Comparison of ENCODE assay signal across 13 cellular contexts in the genomic region with DNA sequence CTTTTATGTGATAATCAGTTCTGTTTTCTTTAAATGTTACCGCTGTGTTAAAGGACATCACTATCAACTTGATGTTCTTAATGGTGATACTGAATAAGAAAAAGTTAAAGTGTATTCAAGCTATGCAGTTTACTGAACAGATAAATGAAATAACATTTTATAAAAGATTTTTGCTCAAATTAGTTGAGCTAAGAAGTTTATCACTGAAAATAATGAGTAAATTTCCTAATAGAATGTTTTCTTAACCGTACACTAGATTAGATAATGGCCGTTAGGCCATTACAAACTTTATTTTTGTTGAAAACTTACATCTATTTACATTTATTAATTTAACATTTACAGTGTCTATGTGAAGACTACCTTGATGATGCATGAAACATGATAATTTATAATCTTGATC. TPM values are rescaled to one million over a fixed set of nuclear protein-coding genes. Genes with fewer than 3 reads are reported as not detected.
DNase-seq lines count a peak whose midpoint lies in the region; ATAC-seq lines count a peak whose summit lies in the region.
"Had no signal": no experiment of that assay in that cellular context is flagged by ENCODE, and none has a peak within 500 bp of the region (broad histone marks: within the 10 kb centered on the region; RNA-seq: fewer than 3 reads in every experiment).

No MANE protein-coding gene starts in this region.

- no peaks in the 10 kb centered on the region for H3K27me3 ChIP-seq in muscle layer of colon (ENCODE audit: control insufficient read depth in 1 of 2, insufficient read depth in 2 of 2, low read length in 2 of 2)
- H3K27me3 ChIP-seq: BLaER1 had no signal

- peaks cover 49% of the 10 kb centered on the region for H3K36me3 Mint-ChIP-seq in stimulated activated naive CD8-positive, alpha-beta T cell treated with anti-CD3 and anti-CD28 coated beads, Interleukin-15, Interleukin-2, amounts not matched to agents 100 ng/mL and 50 ng/mL, for 24 hours (ENCODE audit: low read depth)
- peaks cover 68% of the 10 kb centered on the region for H3K36me3 Mint-ChIP-seq in activated T-helper 17 cell treated with anti-CD3 and anti-CD28 coated beads, Interleukin-2, amount 50 U/mL, for 72 hours (ENCODE audit: low read depth)

- ATAC-seq in stimulated activated naive CD8-positive, alpha-beta T cell treated with anti-CD3 and anti-CD28 coated beads, Interleukin-15, Interleukin-2, amounts not matched to agents 100 U/mL and 50 U/mL, for 24 hours = no peak
- ATAC-seq in activated T-helper 17 cell treated with anti-CD3 and anti-CD28 coated beads, Interleukin-2, amount 50 U/mL, for 72 hours (replicated peaks) = no peak

- peak overlapping the region; percentile 9 for H3K27ac ChIP-seq in muscle layer of colon (ENCODE audit: low read depth, low read length)
- H3K27ac ChIP-seq: BLaER1 had no signal

- no peaks in the 10 kb centered on the region for H3K9me3 Mint-ChIP-seq in stimulated activated naive CD8-positive, alpha-beta T cell treated with anti-CD3 and anti-CD28 coated beads, Interleukin-15, Interleukin-2, amounts not matched to agents 100 ng/mL and 50 ng/mL, for 24 hours
- H3K9me3 Mint-ChIP-seq in activated T-helper 17 cell treated with anti-CD3 and anti-CD28 coated beads, Interleukin-2, amount 50 U/mL, for 72 hours = no peaks in the 10 kb centered on the region

- no peaks in the 10 kb centered on the region for H3K27me3 Mint-ChIP-seq in stimulated activated naive CD8-positive, alpha-beta T cell treated with anti-CD3 and anti-CD28 coated beads, Interleukin-15, Interleukin-2, amounts not matched to agents 100 ng/mL and 50 ng/mL, for 24 hours
- no peaks in the 10 kb centered on the region for H3K27me3 Mint-ChIP-seq in activated T-helper 17 cell treated with anti-CD3 and anti-CD28 coated beads, Interleukin-2, amount 50 U/mL, for 72 hours

- H3K4me3 ChIP-seq in muscle layer of colon (ENCODE audit: low read depth in 1 of 2, low read length in 2 of 2) = no peak overlapping the region
- H3K4me3 ChIP-seq: BLaER1 had no signal

- H3K4me3 Mint-ChIP-seq in stimulated activated naive CD8-positive, alpha-beta T cell treated with anti-CD3 and anti-CD28 coated beads, Interleukin-15, Interleukin-2, amounts not matched to agents 100 ng/mL and 50 ng/mL, for 24 hours = peak overlapping the region; percentile 70
- H3K4me3 Mint-ChIP-seq in activated T-helper 17 cell treated with anti-CD3 and anti-CD28 coated beads, Interleukin-2, amount 50 U/mL, for 72 hours = peak overlapping the region; percentile 99

- no peak overlapping the region for H3K9ac ChIP-seq in muscle layer of colon (ENCODE audit: low read length)
- H3K9ac ChIP-seq: BLaER1 had no signal

- no peaks in the 10 kb centered on the region for H3K36me3 ChIP-seq in muscle layer of colon (ENCODE audit: insufficient read depth, low read length)

- H3K4me1 Mint-ChIP-seq in stimulated activated naive CD8-positive, alpha-beta T cell treated with anti-CD3 and anti-CD28 coated beads, Interleukin-15, Interleukin-2, amounts not matched to agents 100 ng/mL and 50 ng/mL, for 24 hours (ENCODE audit: low read depth) = peaks cover 87% of the 10 kb centered on the region
- peaks cover 39% of the 10 kb centered on the region for H3K4me1 Mint-ChIP-seq in activated T-helper 17 cell treated with anti-CD3 and anti-CD28 coated beads, Interleukin-2, amount 50 U/mL, for 72 hours

- no peak for DNase-seq in stimulated activated naive CD8-positive, alpha-beta T cell treated with anti-CD3 and anti-CD28 coated beads, Interleukin-15, Interleukin-2, amounts not matched to agents 100 U/mL and 50 U/mL, for 24 hours
- no peak for DNase-seq in NCI-H1417 treated with DMSO at 0.1 percent for 48 hours (lab: John Stamatoyannopoulos, UW)
- no peak for DNase-seq in DMS 273 (lab: John Stamatoyannopoulos, UW; ENCODE audit: unreplicated experiment)
- no peak for DNase-seq in NCI-H2029 (lab: John Stamatoyannopoulos, UW)
- no peak for DNase-seq in NCI-H2196 (lab: John Stamatoyannopoulos, UW; ENCODE audit: unreplicated experiment)
- DNase-seq: cerebellar nuclear complex; islet precursor cell; stimulated activated CD4-positive, alpha-beta T cell treated with anti-CD3 and anti-CD28 coated beads, Interleukin-12 subunit alpha, Interleukin-12 subunit beta, amount 100 ng/mL, for 4 hours; T-helper 9 cell had no signal

- no peaks in the 10 kb centered on the region for H3K9me3 ChIP-seq in muscle layer of colon (ENCODE audit: low read length)

- H3K27ac Mint-ChIP-seq in stimulated activated naive CD8-positive, alpha-beta T cell treated with anti-CD3 and anti-CD28 coated beads, Interleukin-15, Interleukin-2, amounts not matched to agents 100 ng/mL and 50 ng/mL, for 24 hours = peak overlapping the region; percentile 92
- H3K27ac Mint-ChIP-seq in activated T-helper 17 cell treated with anti-CD3 and anti-CD28 coated beads, Interleukin-2, amount 50 U/mL, for 72 hours = peak overlapping the region; percentile 84

- H3K4me1 ChIP-seq in muscle layer of colon (ENCODE audit: insufficient read depth, low read length) = peaks cover 38% of the 10 kb centered on the region

RNA-seq across cellular contexts. Expression of a gene that starts 25.0 kb away (rescaled TPM):
- 100 to 1,000 TPM in 1 of 2 donors, 10 to 100 TPM in 1; 72.8 to 122 TPM for total RNA-seq in activated T-helper 17 cell treated with anti-CD3 and anti-CD28 coated beads, Interleukin-2, amount 50 U/mL, for 72 hours
